9 cellular contexts compared by ENCODE assay signal in genomic region chr10:103231047-103231551, GRCh38. TPM values are rescaled to one million over a fixed set of nuclear protein-coding genes. Genes with fewer than 3 reads are reported as not detected.
DNase-seq lines count a peak whose midpoint lies in the region; TF ChIP-seq lines count a peak whose summit lies in the region.
"Had no signal": no experiment of that assay in that cellular context is flagged by ENCODE, and none has a peak within 500 bp of the region (broad histone marks: within the 10 kb centered on the region; RNA-seq: fewer than 3 reads in every experiment).

No MANE protein-coding gene starts in this region.

- TF ChIP-seq CTCF in A673 (conservative IDR thresholded peaks at IDR 0.05; ENCODE audit: low read depth, low read length) (no peak), mesothelial cell of epicardium (IDR thresholded peaks at IDR 0.05; ENCODE audit: unreplicated experiment) (no peak)

- CTCF ChIA-PET in A673 (lab: Charles Lee) = interaction anchor here (0.6 kb wide), 1 partner anchor 258 kb away, joined by 3 read pairs; no protein-coding TSS in a partner anchor

- H3K36me3 ChIP-seq in A673 (ENCODE audit: insufficient read depth, low read length, poor library complexity, severe bottlenecking) = no peaks in the 10 kb centered on the region
- H3K36me3 ChIP-seq: BLaER1 treated with 17β-estradiol and CSF1 and Interleukin-3, amounts not matched to agents 10 nM and 100 nM had no signal

- DNase-seq in A673 (ENCODE audit: low spot score) = peak; percentile 55
- peak; percentile 98 for DNase-seq in NCI-H226
- no peak for DNase-seq in epithelial cell of prostate (ENCODE audit: low read depth, low spot score)
- no peak for DNase-seq in mesothelial cell of epicardium (ENCODE audit: low spot score in 2 of 2, unreplicated experiment in 2 of 2)
- DNase-seq in activated naive CD4-positive, alpha-beta T cell (lab: John Stamatoyannopoulos, UW) = no peak
- no peak for DNase-seq in Kasumi-1 (lab: John Stamatoyannopoulos, UW)
- no peak for DNase-seq in activated T-cell treated with anti-CD3 and anti-CD28 coated beads, Interleukin-2, amount 50 U/mL, for 48 hours
- no peak for DNase-seq in DMS79 treated with DMSO at 0.1 percent for 48 hours (lab: John Stamatoyannopoulos, UW)

- H3K27ac Mint-ChIP-seq in mesothelial cell of epicardium = peak overlapping the region; percentile 96

- H3K9me3 Mint-ChIP-seq in mesothelial cell of epicardium = peaks cover under 1% of the 10 kb centered on the region

- H3K27ac ChIP-seq in A673 (ENCODE audit: low read depth, low read length, poor library complexity, severe bottlenecking) = no peak overlapping the region
- peak overlapping the region; percentile 95 for H3K27ac ChIP-seq in epithelial cell of prostate
- H3K27ac ChIP-seq: BLaER1 treated with 17β-estradiol and CSF1 and Interleukin-3, amounts not matched to agents 10 nM and 100 nM had no signal

- H3K4me3 Mint-ChIP-seq in mesothelial cell of epicardium = no peak overlapping the region

- no peaks in the 10 kb centered on the region for H3K27me3 Mint-ChIP-seq in mesothelial cell of epicardium (ENCODE audit: low read depth)

- H3K27me3 ChIP-seq in A673 (replicated peaks; ENCODE audit: insufficient read depth, low read depth, low read length, poor library complexity) = no peaks in the 10 kb centered on the region
- H3K27me3 ChIP-seq: BLaER1 treated with 17β-estradiol and CSF1 and Interleukin-3, amounts not matched to agents 10 nM and 100 nM had no signal

- no peak overlapping the region for H3K4me3 ChIP-seq in A673 (ENCODE audit: low read depth, low read length, poor library complexity, severe bottlenecking)
- H3K4me3 ChIP-seq: BLaER1 treated with 17β-estradiol and CSF1 and Interleukin-3, amounts not matched to agents 10 nM and 100 nM had no signal

- POLR2A ChIA-PET in A673 (lab: Charles Lee; ENCODE audit: low non-redundant PET) = no interaction called here

- intact Hi-C loops in A673 (cut with micrococcal nuclease; ENCODE audit: unreplicated experiment) = no loop called here

- no TSS peak for BruUV-seq in A673 (replicated peaks; lab: Mats Ljungman, UMichigan)

- H3K36me3 Mint-ChIP-seq in mesothelial cell of epicardium = no peaks in the 10 kb centered on the region

- no peaks in the 10 kb centered on the region for H3K4me1 ChIP-seq in A673 (ENCODE audit: insufficient read depth, low read length, poor library complexity, severe bottlenecking)

- peaks cover 15% of the 10 kb centered on the region for H3K4me1 Mint-ChIP-seq in mesothelial cell of epicardium

- no peaks in the 10 kb centered on the region for H3K9me3 ChIP-seq in A673 (ENCODE audit: low read depth, low read length, poor library complexity, severe bottlenecking)
- H3K9me3 ChIP-seq: BLaER1 treated with 17β-estradiol and CSF1 and Interleukin-3, amounts not matched to agents 10 nM and 100 nM had no signal

RNA-seq across cellular contexts. Expression of gene RPEL1, which starts 14.6 kb away (rescaled TPM):
- total RNA-seq in A673 (2021) (not detected in 2 replicates), mesothelial cell of epicardium (not detected in 3 replicates)

RNA-seq across cellular contexts. Expression of gene NT5C2, which starts 38.0 kb away (rescaled TPM):
- total RNA-seq in A673 (2021) = 60.0 and 61.8 TPM in 2 replicates
- total RNA-seq in mesothelial cell of epicardium = 77.7 to 84.3 TPM (median 81.2 TPM) in 3 replicates

RNA-seq across cellular contexts. Expression of gene INA, which starts 45.8 kb away (rescaled TPM):
- 14.1 and 16.2 TPM in 2 replicates for total RNA-seq in A673 (2021)
- total RNA-seq in mesothelial cell of epicardium = 1.1 to 1.2 TPM (median 1.2 TPM) in 3 replicates

Comparison
In these comparisons a context has a peak if more than half of its experiments do, and no peak if none do; other contexts are left out.
1. DNase-seq: peak in A673 (single experiment) and NCI-H226 (single experiment); none in epithelial cell of prostate (single experiment), mesothelial cell of epicardium (0 of 2), activated naive CD4-positive, alpha-beta T cell (0 of 4), Kasumi-1 (0 of 2), activated T-cell treated with anti-CD3 and anti-CD28 coated beads, Interleukin-2, amount 50 U/mL, for 48 hours (0 of 2) and DMS79 treated with DMSO at 0.1 percent for 48 hours (single experiment).